In genomic region chr3:144763878-144764454, GRCh38 we compare ENCODE assay signal across 11 cellular contexts.
DNase-seq lines count a peak whose midpoint lies in the region; ATAC-seq and TF ChIP-seq lines count a peak whose summit lies in the region.
"Had no signal": no experiment of that assay in that cellular context is flagged by ENCODE, and none has a peak within 500 bp of the region (broad histone marks: within the 10 kb centered on the region; RNA-seq: fewer than 3 reads in every experiment).

No MANE protein-coding gene starts in this region.

- H3K4me1 Mint-ChIP-seq in Calu3 (ENCODE audit: low read depth, unreplicated experiment) (peaks cover 11% of the 10 kb centered on the region), brain (peaks cover 15% of the 10 kb centered on the region)

- no peak for TF ChIP-seq CTCF in Calu3 (IDR thresholded peaks at IDR 0.05; ENCODE audit: unreplicated experiment)
- TF ChIP-seq CTCF in brain (conservative IDR thresholded peaks at IDR 0.05) = no peak
- TF ChIP-seq CTCF in uterus (IDR thresholded peaks at IDR 0.05) = no peak
- no peak for TF ChIP-seq CTCF in lower lobe of right lung (IDR thresholded peaks at IDR 0.05)

- H3K27me3 Mint-ChIP-seq in Calu3 (ENCODE audit: unreplicated experiment) (no peaks in the 10 kb centered on the region), brain (peaks cover 4% of the 10 kb centered on the region)

- H3K9me3 Mint-ChIP-seq in Calu3 (ENCODE audit: low read depth, unreplicated experiment) (no peaks in the 10 kb centered on the region), brain (no peaks in the 10 kb centered on the region)

- H3K9me3 ChIP-seq in uterus (no peaks in the 10 kb centered on the region), lower lobe of right lung (no peaks in the 10 kb centered on the region)

- H3K4me3 ChIP-seq in uterus (no peak overlapping the region), lower lobe of right lung (no peak overlapping the region)

- H3K27me3 ChIP-seq in uterus (no peaks in the 10 kb centered on the region), lower lobe of right lung (ENCODE audit: low read depth) (no peaks in the 10 kb centered on the region)

- TF ChIP-seq POLR2A in uterus (IDR thresholded peaks at IDR 0.05) = no peak

- H3K27ac ChIP-seq in uterus (no peak overlapping the region), lower lobe of right lung (no peak overlapping the region)

- BruUV-seq in Calu3 (replicated peaks; lab: Mats Ljungman, UMichigan) = no TSS peak

- intact Hi-C loops in Calu3 (cut with micrococcal nuclease; ENCODE audit: unreplicated experiment) = loop anchor here (10.0 kb wide), 1 partner anchor 979 kb away; no protein-coding TSS in a partner anchor
- intact Hi-C loops in uterus (cut with DNase I; ENCODE audit: low total_unique reads) = no loop called here
- intact Hi-C loops in lower lobe of right lung (cut with DNase I) = no loop called here

- ATAC-seq in GM21423 (IDR thresholded peaks at IDR 0.05; ENCODE audit: unreplicated experiment) (peak; percentile 84), HG03175 (IDR thresholded peaks at IDR 0.05; ENCODE audit: unreplicated experiment) (peak; percentile 77), lower lobe of right lung (no peak)

- H3K4me1 ChIP-seq in uterus (no peaks in the 10 kb centered on the region), lower lobe of right lung (no peaks in the 10 kb centered on the region)

- H3K27ac Mint-ChIP-seq in Calu3 (ENCODE audit: unreplicated experiment) (peak overlapping the region; percentile 77), brain (no peak overlapping the region)

- no peaks in the 10 kb centered on the region for H3K36me3 ChIP-seq in uterus
- no peaks in the 10 kb centered on the region for H3K36me3 ChIP-seq in lower lobe of right lung

- peak overlapping the region; percentile 61 for H3K4me3 Mint-ChIP-seq in Calu3 (ENCODE audit: low read depth, unreplicated experiment)
- peak overlapping the region in 3 of 5 experiments; percentile 4 to 58 (median 4) for H3K4me3 Mint-ChIP-seq in brain

- DNase-seq in Calu3 (no peak), uterus (no peak), lower lobe of right lung (no peak)
- no peak for DNase-seq in activated CD4-positive, CD25-positive, alpha-beta regulatory T cell (lab: John Stamatoyannopoulos, UW)
- DNase-seq in stimulated activated CD4-positive, alpha-beta T cell treated with anti-CD3 and anti-CD28 coated beads, Interleukin-15, amount 100 ng/mL, for 24 hours = no peak
- DNase-seq: amniotic stem cell; NCI-H1436 treated with DMSO at 0.1 percent for 48 hours; stimulated activated CD4-positive, alpha-beta T cell treated with anti-CD3 and anti-CD28 coated beads, Interleukin-4, amount 100 ng/mL, for 4 hours had no signal

- CTCF ChIA-PET in Calu3 (lab: Charles Lee) = interaction anchor here (1.1 to 1.8 kb wide), 2 partner anchors 476 to 789 kb away, joined by 3 to 8 read pairs; no protein-coding TSS in a partner anchor

- no peaks in the 10 kb centered on the region for H3K36me3 Mint-ChIP-seq in Calu3 (ENCODE audit: insufficient read depth, unreplicated experiment)
- H3K36me3 Mint-ChIP-seq in brain = no peaks in the 10 kb centered on the region

Comparison
In these comparisons a context has a peak if more than half of its experiments do, and no peak if none do; other contexts are left out.
1. ATAC-seq: peak in GM21423 (single experiment) and HG03175 (single experiment); none in lower lobe of right lung (0 of 2).